14 cellular contexts compared by ENCODE assay signal in the genomic region with DNA sequence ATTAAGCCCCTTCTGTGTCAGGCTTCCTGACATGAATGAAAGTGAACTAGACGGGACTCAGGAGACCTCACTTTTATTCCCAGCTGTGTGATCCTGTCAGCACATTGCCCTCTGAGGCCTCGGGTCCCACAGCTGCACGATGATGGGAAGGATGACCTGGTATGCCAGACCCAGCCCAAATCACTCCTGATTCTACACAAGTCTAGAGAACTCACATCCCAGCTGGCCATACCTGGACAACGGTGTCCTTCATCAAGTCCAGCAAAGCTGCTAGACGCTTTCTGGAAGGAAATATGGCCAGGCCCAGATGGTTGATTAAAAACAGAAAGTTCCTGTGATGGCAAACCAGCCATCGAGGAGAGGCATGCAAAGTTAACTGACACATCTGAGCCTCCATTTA.
A peak's percentile ranks its signal among the peaks of the same experiment; 100 is the strongest.
DNase-seq lines count a peak whose midpoint lies in the region; ATAC-seq and TF ChIP-seq lines count a peak whose summit lies in the region.
"Had no signal": no experiment of that assay in that cellular context is flagged by ENCODE, and none has a peak within 500 bp of the region (broad histone marks: within the 10 kb centered on the region; RNA-seq: fewer than 3 reads in every experiment).

No MANE protein-coding gene starts in this region.

- no peaks in the 10 kb centered on the region for H3K4me1 ChIP-seq in right atrium auricular region
- H3K4me1 ChIP-seq: HAP-1 had no signal

- H3K9me3 ChIP-seq in right atrium auricular region (no peaks in the 10 kb centered on the region), MG63 (peaks cover 5% of the 10 kb centered on the region; the same call in 1 of the 2 replicates)
- H3K9me3 ChIP-seq: HAP-1 had no signal

- TF ChIP-seq CTCF in right atrium auricular region (IDR thresholded peaks at IDR 0.05) = no peak

- H3K4me3 ChIP-seq in right atrium auricular region (no peak overlapping the region), MG63 (no peak overlapping the region)
- H3K4me3 ChIP-seq: HAP-1 had no signal

- peak; percentile 36 for DNase-seq in right atrium auricular region (ENCODE audit: low spot score)
- DNase-seq in Right ventricle myocardium inferior (ENCODE audit: missing footprints) = no peak
- DNase-seq in islet precursor cell = peak; percentile 27
- DNase-seq in ureter (ENCODE audit: low spot score) = peak; percentile 8
- no peak for DNase-seq in MG63
- DNase-seq in OCI-M1 (lab: John Stamatoyannopoulos, UW) = no peak
- DNase-seq: C1 segment of cervical spinal cord; Caco-2; CD8-positive, alpha-beta T cell; DMS153; DND-41; GOT3; HFFc6 had no signal

- ATAC-seq in Right ventricle myocardium inferior = no peak
- ATAC-seq: CD8-positive, alpha-beta T cell had no signal

- H3K36me3 ChIP-seq in right atrium auricular region (no peaks in the 10 kb centered on the region), MG63 (no peaks in the 10 kb centered on the region)
- H3K36me3 ChIP-seq: HAP-1 had no signal

- H3K27me3 ChIP-seq in right atrium auricular region = no peaks in the 10 kb centered on the region
- peaks cover 7% of the 10 kb centered on the region for H3K27me3 ChIP-seq in MG63

- intact Hi-C loops in Right ventricle myocardium inferior (cut with DNase I) = no loop called here

- H3K27ac ChIP-seq in right atrium auricular region = no peak overlapping the region

Comparison
In these comparisons a context has a peak if more than half of its experiments do, and no peak if none do; other contexts are left out.
1. DNase-seq: peak in right atrium auricular region (single experiment), islet precursor cell (single experiment) and ureter (single experiment); none in Right ventricle myocardium inferior (single experiment), MG63 (single experiment) and OCI-M1 (single experiment).